Comparison of ENCODE assay signal across 33 cellular contexts in the genomic region with DNA sequence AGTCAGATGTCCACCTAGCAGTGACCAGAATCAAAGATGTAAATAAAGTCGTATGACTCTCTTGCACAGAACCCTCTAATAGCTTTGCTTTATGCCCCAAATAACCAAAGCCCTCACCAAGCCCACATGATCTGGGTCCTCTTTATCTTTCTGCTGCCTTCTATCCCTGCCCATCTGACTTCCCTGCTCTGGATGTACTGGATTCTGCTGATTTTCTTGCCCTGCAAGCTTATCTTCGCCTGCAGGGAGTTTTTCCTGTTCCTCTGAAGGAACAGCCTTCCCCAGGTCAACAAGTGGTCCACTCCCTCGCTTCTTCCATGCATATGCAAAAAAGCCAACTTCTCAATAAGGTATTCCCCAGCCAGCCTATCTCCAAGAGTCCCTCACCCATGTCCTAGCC. TPM values are rescaled to one million over a fixed set of nuclear protein-coding genes. Genes with fewer than 3 reads are reported as not detected.
"Had no signal": no experiment of that assay in that cellular context is flagged by ENCODE, and none has a peak within 500 bp of the region (broad histone marks: within the 10 kb centered on the region; RNA-seq: fewer than 3 reads in every experiment).

No MANE protein-coding gene starts in this region.

- H3K27me3 ChIP-seq: ascending aorta, breast epithelium, cardiac muscle cell, colonic mucosa had no signal

- H3K27ac ChIP-seq: ascending aorta, breast epithelium, cardiac muscle cell, colonic mucosa, esophagus squamous epithelium, heart left ventricle had no signal

- H3K4me3 ChIP-seq: ascending aorta, breast epithelium, cardiac muscle cell, colonic mucosa, esophagus squamous epithelium, heart left ventricle had no signal

- H3K9me3 ChIP-seq: ascending aorta, breast epithelium, colonic mucosa, esophagus squamous epithelium, heart left ventricle had no signal

- DNase-seq: activated CD4-positive, alpha-beta memory T cell treated with anti-CD3 and anti-CD28 coated beads, Interleukin-2, amount 10 ng/mL, durations not matched to agents 7 days and 5 days; activated CD4-positive, alpha-beta T cell treated with anti-CD3 and anti-CD28 coated beads for 36 hours; activated CD4-positive, alpha-beta T cell treated with anti-CD3 and anti-CD28 coated beads, Interleukin-2, amount 10 ng/mL, durations not matched to agents 24 days and 14 days; activated CD4-positive, alpha-beta T cell treated with anti-CD3 and anti-CD28 coated beads, Interleukin-2, amount 50 U/mL, for 4 hours; activated CD4-positive, CD25-positive, alpha-beta regulatory T cell; activated CD4-positive, CD25-positive, alpha-beta regulatory T cell treated with anti-CD3 and anti-CD28 coated beads, Interleukin-2, amount 50 U/mL, for 72 hours; activated CD8-positive, alpha-beta memory T cell treated with anti-CD3 and anti-CD28 coated beads, Interleukin-2, amount 50 U/mL, for 48 hours; activated gamma-delta T cell; activated naive CD4-positive, alpha-beta T cell; activated naive CD4-positive, alpha-beta T cell treated with anti-CD3 and anti-CD28 coated beads, Interleukin-2, amount 10 ng/mL, durations not matched to agents 7 days and 5 days; activated naive CD8-positive, alpha-beta T cell treated with anti-CD3 and anti-CD28 coated beads, Interleukin-2, amount 10 ng/mL, durations not matched to agents 7 days and 5 days; activated T-cell treated with anti-CD3 and anti-CD28 coated beads for 4 hours; activated T-cell treated with anti-CD3 and anti-CD28 coated beads, Interleukin-2, amount 50 U/mL, for 24 hours; activated T-cell treated with anti-CD3 and anti-CD28 coated beads, Interleukin-2, amount 50 U/mL, for 72 hours; central memory CD4-positive, alpha-beta T cell; cerebellar nuclear complex; colonic mucosa; effector memory CD4-positive, alpha-beta T cell; endodermal cell; erythroblast; esophagus squamous epithelium; heart left ventricle; T-helper 1 cell; T-helper 17 cell; T1000 had no signal

- H3K4me1 ChIP-seq: ascending aorta, breast epithelium, colonic mucosa, esophagus squamous epithelium, heart left ventricle had no signal

- H3K36me3 ChIP-seq: ascending aorta, breast epithelium, cardiac muscle cell, colonic mucosa, esophagus squamous epithelium, heart left ventricle had no signal

RNA-seq across cellular contexts. Expression of gene IL36B, which starts 18.7 kb away (rescaled TPM):
- total RNA-seq: activated CD4-positive, alpha-beta memory T cell treated with anti-CD3 and anti-CD28 coated beads, Interleukin-2, amount 10 ng/mL, durations not matched to agents 7 days and 5 days; activated CD4-positive, alpha-beta T cell treated with anti-CD3 and anti-CD28 coated beads for 36 hours; activated CD4-positive, alpha-beta T cell treated with anti-CD3 and anti-CD28 coated beads, Interleukin-2, amount 10 ng/mL, durations not matched to agents 24 days and 14 days; activated naive CD4-positive, alpha-beta T cell treated with anti-CD3 and anti-CD28 coated beads, Interleukin-2, amount 50 U/mL, for 72 hours; activated naive CD8-positive, alpha-beta T cell treated with anti-CD3 and anti-CD28 coated beads, Interleukin-2, amount 10 ng/mL, durations not matched to agents 7 days and 5 days; activated T-cell treated with anti-CD3 and anti-CD28 coated beads, Interleukin-2, amount 50 U/mL, for 72 hours; ascending aorta; breast epithelium; cardiac muscle cell; colonic mucosa; dermis microvascular lymphatic vessel endothelial cell; endodermal cell; fibroblast of lung; fibroblast of villous mesenchyme; frontal cortex; heart left ventricle; T-helper 17 cell had no signal

RNA-seq across cellular contexts. Expression of gene IL36RN, which starts 25.0 kb away (rescaled TPM):
- total RNA-seq: activated CD4-positive, alpha-beta memory T cell treated with anti-CD3 and anti-CD28 coated beads, Interleukin-2, amount 10 ng/mL, durations not matched to agents 7 days and 5 days; activated CD4-positive, alpha-beta T cell treated with anti-CD3 and anti-CD28 coated beads for 36 hours; activated CD4-positive, alpha-beta T cell treated with anti-CD3 and anti-CD28 coated beads, Interleukin-2, amount 10 ng/mL, durations not matched to agents 24 days and 14 days; activated naive CD4-positive, alpha-beta T cell treated with anti-CD3 and anti-CD28 coated beads, Interleukin-2, amount 50 U/mL, for 72 hours; activated naive CD8-positive, alpha-beta T cell treated with anti-CD3 and anti-CD28 coated beads, Interleukin-2, amount 10 ng/mL, durations not matched to agents 7 days and 5 days; activated T-cell treated with anti-CD3 and anti-CD28 coated beads, Interleukin-2, amount 50 U/mL, for 72 hours; ascending aorta; breast epithelium; cardiac muscle cell; colonic mucosa; dermis microvascular lymphatic vessel endothelial cell; endodermal cell; fibroblast of lung; fibroblast of villous mesenchyme; frontal cortex; heart left ventricle; T-helper 17 cell had no signal

RNA-seq across cellular contexts. Expression of gene IL36A, which starts 28.8 kb away (rescaled TPM):
- total RNA-seq: activated CD4-positive, alpha-beta memory T cell treated with anti-CD3 and anti-CD28 coated beads, Interleukin-2, amount 10 ng/mL, durations not matched to agents 7 days and 5 days; activated CD4-positive, alpha-beta T cell treated with anti-CD3 and anti-CD28 coated beads for 36 hours; activated naive CD4-positive, alpha-beta T cell treated with anti-CD3 and anti-CD28 coated beads, Interleukin-2, amount 50 U/mL, for 72 hours; activated naive CD8-positive, alpha-beta T cell treated with anti-CD3 and anti-CD28 coated beads, Interleukin-2, amount 10 ng/mL, durations not matched to agents 7 days and 5 days; ascending aorta; breast epithelium; cardiac muscle cell; colonic mucosa; dermis microvascular lymphatic vessel endothelial cell; endodermal cell; fibroblast of lung; fibroblast of villous mesenchyme; frontal cortex; heart left ventricle; T-helper 17 cell had no signal

RNA-seq across cellular contexts. Expression of gene IL1F10, which starts 33.8 kb away (rescaled TPM):
- total RNA-seq: activated CD4-positive, alpha-beta memory T cell treated with anti-CD3 and anti-CD28 coated beads, Interleukin-2, amount 10 ng/mL, durations not matched to agents 7 days and 5 days; activated CD4-positive, alpha-beta T cell treated with anti-CD3 and anti-CD28 coated beads for 36 hours; activated CD4-positive, alpha-beta T cell treated with anti-CD3 and anti-CD28 coated beads, Interleukin-2, amount 10 ng/mL, durations not matched to agents 24 days and 14 days; activated naive CD4-positive, alpha-beta T cell treated with anti-CD3 and anti-CD28 coated beads, Interleukin-2, amount 50 U/mL, for 72 hours; activated naive CD8-positive, alpha-beta T cell treated with anti-CD3 and anti-CD28 coated beads, Interleukin-2, amount 10 ng/mL, durations not matched to agents 7 days and 5 days; activated T-cell treated with anti-CD3 and anti-CD28 coated beads, Interleukin-2, amount 50 U/mL, for 72 hours; ascending aorta; breast epithelium; cardiac muscle cell; colonic mucosa; dermis microvascular lymphatic vessel endothelial cell; endodermal cell; fibroblast of lung; fibroblast of villous mesenchyme; frontal cortex; heart left ventricle; T-helper 17 cell had no signal

RNA-seq across cellular contexts. Expression of gene IL36G, which starts 56.2 kb away (rescaled TPM):
- total RNA-seq: activated CD4-positive, alpha-beta memory T cell treated with anti-CD3 and anti-CD28 coated beads, Interleukin-2, amount 10 ng/mL, durations not matched to agents 7 days and 5 days; activated CD4-positive, alpha-beta T cell treated with anti-CD3 and anti-CD28 coated beads for 36 hours; activated CD4-positive, alpha-beta T cell treated with anti-CD3 and anti-CD28 coated beads, Interleukin-2, amount 10 ng/mL, durations not matched to agents 24 days and 14 days; activated naive CD4-positive, alpha-beta T cell treated with anti-CD3 and anti-CD28 coated beads, Interleukin-2, amount 50 U/mL, for 72 hours; activated naive CD8-positive, alpha-beta T cell treated with anti-CD3 and anti-CD28 coated beads, Interleukin-2, amount 10 ng/mL, durations not matched to agents 7 days and 5 days; activated T-cell treated with anti-CD3 and anti-CD28 coated beads, Interleukin-2, amount 50 U/mL, for 72 hours; ascending aorta; breast epithelium; dermis microvascular lymphatic vessel endothelial cell; endodermal cell; fibroblast of lung; fibroblast of villous mesenchyme; heart left ventricle; T-helper 17 cell had no signal
